ENCODE assay signal across 8 cellular contexts in genomic region chr19:18587962-18588610, GRCh38. TPM values are rescaled to one million over a fixed set of nuclear protein-coding genes. Genes with fewer than 3 reads are reported as not detected.
DNase-seq lines count a peak whose midpoint lies in the region; TF ChIP-seq lines count a peak whose summit lies in the region.

No MANE protein-coding gene starts in this region.

- H3F3A ChIP-seq in DOHH2 (ENCODE audit: control insufficient read depth, insufficient read depth), result peaks cover 19% of the 10 kb centered on the region

- H3K4me3 ChIP-seq in DOHH2 (ENCODE audit: low read length), result peak overlapping the region; percentile 91

- TF ChIP-seq CTCF in DOHH2 (IDR thresholded peaks at IDR 0.05; ENCODE audit: low read depth, low read length, poor library complexity, severe bottlenecking) (no peak), nephron progenitor cell (IDR thresholded peaks at IDR 0.05) (no peak)

- H3K27ac ChIP-seq in DOHH2 (ENCODE audit: low read depth, low read length) (peak overlapping the region; percentile 86), cingulate gyrus (ENCODE audit: low read depth, low read length) (peak overlapping the region; percentile 91)

- H4K20me1 ChIP-seq in DOHH2 (ENCODE audit: control insufficient read depth, insufficient read depth, low read depth, low read length), result no peaks in the 10 kb centered on the region

- peaks cover 9% of the 10 kb centered on the region for H3K9me3 Mint-ChIP-seq in nephron progenitor cell

- intact Hi-C loops in posterior cingulate gyrus (cut with DNase I), result loop anchor here (5.0 kb wide), 2 partner anchors 131 to 329 kb away; partner anchors contain the start of genes COPE and DDX49

- H3K4me2 ChIP-seq in DOHH2 (ENCODE audit: low read length), result peak overlapping the region; percentile 99

- H3K4me1 ChIP-seq in DOHH2 (ENCODE audit: control insufficient read depth, low read length), result peaks cover 54% of the 10 kb centered on the region

- H3K4me3 Mint-ChIP-seq in nephron progenitor cell, result peak overlapping the region; percentile 85

- H3K36me3 Mint-ChIP-seq in nephron progenitor cell (ENCODE audit: low read depth), result no peaks in the 10 kb centered on the region

- no peaks in the 10 kb centered on the region for H3K27me3 ChIP-seq in DOHH2 (ENCODE audit: control insufficient read depth, low read length)

- no peaks in the 10 kb centered on the region for H3K9me2 ChIP-seq in DOHH2 (replicated peaks; ENCODE audit: control insufficient read depth, low read length)

- H3K79me2 ChIP-seq in DOHH2 (ENCODE audit: control insufficient read depth, low read length), result peaks cover 18% of the 10 kb centered on the region

- peaks cover 35% of the 10 kb centered on the region for H3K4me1 Mint-ChIP-seq in nephron progenitor cell

- DNase-seq in Kasumi-1 (lab: John Stamatoyannopoulos, UW) (peak; percentile 29 to 49), nephron progenitor cell (no peak), HT-29 (ENCODE audit: low spot score) (no peak), posterior cingulate gyrus (no peak), NCI-H1417 (lab: John Stamatoyannopoulos, UW) (no peak), NCI-H526 (lab: John Stamatoyannopoulos, UW) (no peak)

- H3K27ac Mint-ChIP-seq in nephron progenitor cell, result peak overlapping the region; percentile 93

- peaks cover 14% of the 10 kb centered on the region for H3K27me3 Mint-ChIP-seq in nephron progenitor cell (ENCODE audit: low read depth, poor library complexity)

- no peaks in the 10 kb centered on the region for H3K9me3 ChIP-seq in DOHH2 (ENCODE audit: control insufficient read depth, insufficient read depth, low read length)

- peaks cover 22% of the 10 kb centered on the region for H3K36me3 ChIP-seq in DOHH2 (ENCODE audit: control insufficient read depth, low read length)

RNA-seq across cellular contexts. Expression of gene REX1BD, which starts 0.5 kb away (rescaled TPM):
- 125 and 132 TPM in 2 replicates for total RNA-seq in HT-29 (2014; rRNA removed; shearing (Covaris generic))

RNA-seq across cellular contexts. Expression of gene UBA52, which starts 16.4 kb away (rescaled TPM):
- 660 TPM in 2 replicates for total RNA-seq in HT-29 (2014; rRNA removed; shearing (Covaris generic))

RNA-seq across cellular contexts. Expression of gene CRLF1, which starts 18.5 kb away (rescaled TPM):
- 0.16 TPM in 1 of 2 replicates, not detected in the other for total RNA-seq in HT-29 (2014; rRNA removed; shearing (Covaris generic))

RNA-seq across cellular contexts. Expression of gene TMEM59L, which starts 24.6 kb away (rescaled TPM):
- 0.10 TPM in 1 of 2 replicates, not detected in the other for total RNA-seq in HT-29 (2014; rRNA removed; shearing (Covaris generic))

RNA-seq across cellular contexts. Expression of gene KXD1, which starts 30.4 kb away (rescaled TPM):
- 109 and 126 TPM in 2 replicates for total RNA-seq in HT-29 (2014; rRNA removed; shearing (Covaris generic))

Comparison
In these comparisons a context has a peak if more than half of its experiments do, and no peak if none do; other contexts are left out.
1. DNase-seq: peak in Kasumi-1 (2 of 2); none in nephron progenitor cell (single experiment), HT-29 (single experiment), posterior cingulate gyrus (0 of 10), NCI-H1417 (0 of 3) and NCI-H526 (0 of 2).